ENCODE assay signal across 15 cellular contexts in genomic region chr4:101644516-101644915, GRCh38.
DNase-seq lines count a peak whose midpoint lies in the region; ATAC-seq lines count a peak whose summit lies in the region.
"Had no signal": no experiment of that assay in that cellular context is flagged by ENCODE, and none has a peak within 500 bp of the region (broad histone marks: within the 10 kb centered on the region; RNA-seq: fewer than 3 reads in every experiment).

No MANE protein-coding gene starts in this region.

- in situ Hi-C loops in G401 (cut with HindIII; ENCODE audit: low sequenced_read_pairs): no loop called here

- DNase-seq in DMS 273 (lab: John Stamatoyannopoulos, UW; ENCODE audit: unreplicated experiment): peak; percentile 38
- DNase-seq in DMS 273 treated with DMSO at 0.1 percent for 48 hours (lab: John Stamatoyannopoulos, UW): no peak
- DNase-seq in G401 (ENCODE audit: low spot score): peak; percentile 66
- DNase-seq in NCI-H446 treated with DMSO at 0.1 percent for 48 hours (lab: John Stamatoyannopoulos, UW): peak; percentile 50
- DNase-seq in NCI-H1048 (lab: John Stamatoyannopoulos, UW): no peak
- DNase-seq: AML-193; Caco-2; Calu3; CD4-positive, alpha-beta T cell; CD8-positive, alpha-beta T cell; DMS79 treated with DMSO at 0.1 percent for 48 hours; GDM1 had no signal

- no peak for ATAC-seq in GM21515 (IDR thresholded peaks at IDR 0.05; ENCODE audit: unreplicated experiment)
- ATAC-seq: A549; CD8-positive, alpha-beta T cell; GM12878 had no signal

Comparison
In these comparisons a context has a peak if more than half of its experiments do, and no peak if none do; other contexts are left out.
1. DNase-seq: peak in DMS 273 (single experiment), G401 (single experiment) and NCI-H446 treated with DMSO at 0.1 percent for 48 hours (single experiment); none in DMS 273 treated with DMSO at 0.1 percent for 48 hours (single experiment) and NCI-H1048 (single experiment).